Comparison of ENCODE assay signal across 8 cellular contexts in genomic region chr15:99059010-99059981, GRCh38. TPM values are rescaled to one million over a fixed set of nuclear protein-coding genes. Genes with fewer than 3 reads are reported as not detected.
DNase-seq lines count a peak whose midpoint lies in the region; ATAC-seq and TF ChIP-seq lines count a peak whose summit lies in the region.

No MANE protein-coding gene starts in this region.

- no TSS peak for BruUV-seq in Calu3 (replicated peaks; lab: Mats Ljungman, UMichigan)

- POLR2A ChIA-PET in T-cell (lab: Charles Lee), result interaction anchor here in 1 of 2 donors (0.6 kb wide), 1 partner anchor 361 kb away, joined by 5 read pairs; no protein-coding TSS in a partner anchor

- WGBS in prostate gland, result 5% methylated on average over 79 of the region's 86 CpGs

- H3K4me1 ChIP-seq in HUES6 (ENCODE audit: control insufficient read depth, insufficient read depth, low read length) (peaks cover 7% of the 10 kb centered on the region; the same call in 1 of the 2 replicates), prostate gland (replicated peaks) (no peaks in the 10 kb centered on the region)

- H3K36me3 ChIP-seq in HUES6 (ENCODE audit: control insufficient read depth, insufficient read depth, low read length) (no peaks in the 10 kb centered on the region), prostate gland (no peaks in the 10 kb centered on the region)

- TF ChIP-seq CTCF in Calu3 (IDR thresholded peaks at IDR 0.05; ENCODE audit: unreplicated experiment), result peak; percentile 89
- peak; percentile 72 to 92 (median 88) for TF ChIP-seq CTCF in prostate gland (IDR thresholded peaks at IDR 0.05)

- H3K27me3 ChIP-seq in HUES6 (ENCODE audit: control insufficient read depth, insufficient read depth, low read length) (no peaks in the 10 kb centered on the region), prostate gland (replicated peaks; ENCODE audit: insufficient read depth) (no peaks in the 10 kb centered on the region)

- H3K9ac ChIP-seq in HUES6 (ENCODE audit: low read length), result peak overlapping the region; percentile 91

- H3K36me3 Mint-ChIP-seq in Calu3 (ENCODE audit: insufficient read depth, unreplicated experiment), result peaks cover 11% of the 10 kb centered on the region
- no peaks in the 10 kb centered on the region for H3K36me3 Mint-ChIP-seq in T-cell

- no peak for TF ChIP-seq POLR2A in prostate gland (IDR thresholded peaks at IDR 0.05)

- H3K27me3 Mint-ChIP-seq in Calu3 (ENCODE audit: unreplicated experiment) (peaks cover 87% of the 10 kb centered on the region), T-cell (peaks cover 35 to 56% of the 10 kb centered on the region in 2 donors)

- intact Hi-C loops in Calu3 (cut with micrococcal nuclease; ENCODE audit: unreplicated experiment), result loop anchor here (5.0 kb wide), 1 partner anchor 617 kb away; no protein-coding TSS in a partner anchor
- intact Hi-C loops in prostate gland (cut with DNase I), result loop anchor here (5.0 to 10.0 kb wide), 5 partner anchors 42 to 542 kb away; no protein-coding TSS in a partner anchor

- H3K4me3 Mint-ChIP-seq in Calu3 (ENCODE audit: low read depth, unreplicated experiment) (peak overlapping the region; percentile 59), T-cell (peak overlapping the region; percentile 62 to 73 (median 66))

- H3K4me1 Mint-ChIP-seq in Calu3 (ENCODE audit: low read depth, unreplicated experiment) (no peaks in the 10 kb centered on the region), T-cell (peaks cover 4 to 11% (median 10%) of the 10 kb centered on the region in 3 donors)

- H3K9me3 ChIP-seq in HUES6 (ENCODE audit: control insufficient read depth, insufficient read depth, low read depth, low read length) (no peaks in the 10 kb centered on the region), prostate gland (no peaks in the 10 kb centered on the region)

- no peak overlapping the region for H3K27ac Mint-ChIP-seq in Calu3 (ENCODE audit: unreplicated experiment)
- no peak overlapping the region for H3K27ac Mint-ChIP-seq in T-cell

- CTCF ChIA-PET in Calu3 (lab: Charles Lee) (interaction anchor here (0.6 to 1.3 kb wide), 6 partner anchors 18 to 592 kb away, joined by 3 read pairs; no protein-coding TSS in a partner anchor), T-cell (lab: Charles Lee) (interaction anchor here (0.6 to 1.6 kb wide), 5 partner anchors 9 to 398 kb away, joined by 3 to 6 read pairs (median 3); no protein-coding TSS in a partner anchor)

- peak overlapping the region; percentile 62 for H3K4me3 ChIP-seq in HUES6 (ENCODE audit: low read depth, low read length)
- peak overlapping the region; percentile 36 to 52 for H3K4me3 ChIP-seq in prostate gland

- DNase-seq in Calu3, result peak; percentile 81
- DNase-seq in T-cell, result peak in 25 of 34 experiments; percentile 2 to 49 (median 25)
- peak; percentile 97 for DNase-seq in astrocyte of the hippocampus (ENCODE audit: low read depth, low spot score)
- DNase-seq in hepatic stellate cell (ENCODE audit: low spot score), result peak; percentile 95
- peak; percentile 49 for DNase-seq in prostate gland (ENCODE audit: low spot score)
- no peak for DNase-seq in KG1 (lab: John Stamatoyannopoulos, UW)

- H3K9me3 Mint-ChIP-seq in Calu3 (ENCODE audit: low read depth, unreplicated experiment) (no peaks in the 10 kb centered on the region), T-cell (no peaks in the 10 kb centered on the region)

- ATAC-seq in GM21381 (IDR thresholded peaks at IDR 0.05; ENCODE audit: unreplicated experiment) (peak; percentile 81), T-cell (replicated peaks in 1 of 4) (peak; percentile 75 to 81 (median 78))

- H3K27ac ChIP-seq in HUES6 (ENCODE audit: low read depth, low read length) (peak overlapping the region; percentile 80; the same call in 1 of the 2 replicates), prostate gland (peak overlapping the region; percentile 75 to 82)

RNA-seq across cellular contexts. Expression of gene SYNM, which starts 45.6 kb away (rescaled TPM):
- total RNA-seq in Calu3 (2022) (7.8 and 9.4 TPM in 2 replicates), T-cell (1 to 10 TPM; 3.7 to 7.3 (median 4.2) TPM), prostate gland (100 to 1,000 TPM; 181 to 185 TPM)

RNA-seq across cellular contexts. Expression of gene PGPEP1L, which starts 51.7 kb away (rescaled TPM):
- total RNA-seq in Calu3 (2022), result not detected in 2 replicates
- total RNA-seq in T-cell, result not detected
- total RNA-seq in prostate gland, result under 1 TPM in 1 of 2 donors, not detected in 1; 0.97 TPM

Comparison
In these comparisons a context has a peak if more than half of its experiments do, and no peak if none do; other contexts are left out.
1. RNA of gene SYNM, which starts 45.6 kb away (total RNA-seq): 181 to 185 TPM in prostate gland; 7.8 to 9.4 TPM in Calu3 and 3.7 to 7.3 TPM in T-cell; every median in the first group is over 10 times any median in the second.